In genomic region chr20:44400671-44401051, GRCh38 we compare ENCODE assay signal across 21 cellular contexts. TPM values are rescaled to one million over a fixed set of nuclear protein-coding genes. Genes with fewer than 3 reads are reported as not detected.
"Had no signal": no experiment of that assay in that cellular context is flagged by ENCODE, and none has a peak within 500 bp of the region (broad histone marks: within the 10 kb centered on the region; RNA-seq: fewer than 3 reads in every experiment).

No MANE protein-coding gene starts in this region.

- H3K27ac ChIP-seq: cardiac muscle cell, esophagus muscularis mucosa, left lung, right atrium auricular region, skin epidermis, upper lobe of left lung had no signal

- H3K36me3 ChIP-seq: cardiac muscle cell, esophagus muscularis mucosa, left lung, right atrium auricular region, upper lobe of left lung had no signal

- H3K4me1 ChIP-seq: esophagus muscularis mucosa, left lung, right atrium auricular region, upper lobe of left lung had no signal

- H3K27me3 ChIP-seq: cardiac muscle cell, left lung, right atrium auricular region, upper lobe of left lung had no signal

- H3K4me3 ChIP-seq: cardiac muscle cell, esophagus muscularis mucosa, left lung, right atrium auricular region, skin epidermis, upper lobe of left lung had no signal

- H3K9me3 ChIP-seq: esophagus muscularis mucosa, left lung, right atrium auricular region, upper lobe of left lung had no signal

- ATAC-seq: activated CD8-positive, alpha-beta T cell treated with anti-CD3 and anti-CD28 coated beads for 36 hours; activated naive CD4-positive, alpha-beta T cell treated with anti-CD3 and anti-CD28 coated beads, Interleukin-2, amount 50 U/mL, for 72 hours; activated T-cell treated with anti-CD3 and anti-CD28 coated beads, Interleukin-2, amount 50 U/mL, for 72 hours; left lung; natural killer cell treated with Interleukin-12 subunit alpha and Interleukin-12 subunit beta and Interleukin-15 and Interleukin-18, amount 100 ng/mL, for 72 hours had no signal

- DNase-seq: activated B cell treated with CpG ODN at 0.5 μM for 24 hours; activated CD4-positive, alpha-beta T cell treated with anti-CD3 and anti-CD28 coated beads for 48 hours; activated CD8-positive, alpha-beta memory T cell treated with anti-CD3 and anti-CD28 coated beads, Interleukin-2, amount 50 U/mL, for 4 hours; activated CD8-positive, alpha-beta T cell treated with anti-CD3 and anti-CD28 coated beads for 36 hours; activated gamma-delta T cell; activated T-cell treated with anti-CD3 and anti-CD28 coated beads, Interleukin-2, amount 50 U/mL, for 72 hours; islet precursor cell; left lung; nucleus accumbens; stimulated activated CD4-positive, alpha-beta T cell treated with anti-CD3 and anti-CD28 coated beads, Interleukin-4, amount 100 ng/mL, for 4 hours; stimulated activated CD8-positive, alpha-beta memory T cell treated with anti-CD3 and anti-CD28 coated beads, Interleukin-4, amount 100 ng/mL, for 48 hours; stimulated activated naive CD4-positive, alpha-beta T cell treated with Interleukin-2 at 50 U/mL for 16 hours; upper lobe of left lung had no signal

RNA-seq across cellular contexts. Expression of gene HNF4A, which starts 45.2 kb away (rescaled TPM):
- total RNA-seq: activated B cell treated with CpG ODN at 0.5 μM for 24 hours; activated CD8-positive, alpha-beta T cell treated with anti-CD3 and anti-CD28 coated beads for 36 hours; activated naive CD4-positive, alpha-beta T cell treated with anti-CD3 and anti-CD28 coated beads, Interleukin-2, amount 50 U/mL, for 72 hours; activated T-cell treated with anti-CD3 and anti-CD28 coated beads, Interleukin-2, amount 50 U/mL, for 72 hours; natural killer cell treated with Interleukin-12 subunit alpha and Interleukin-12 subunit beta and Interleukin-15 and Interleukin-18, amount 100 ng/mL, for 72 hours; posterior vena cava; right atrium auricular region; T-helper 1 cell treated with Interleukin-12 subunit alpha and Interleukin-12 subunit beta and Interleukin-4 antibody, amounts not matched to agents 30 ng/mL and 1 ng/mL, for 36 hours had no signal
- polyA plus RNA-seq: cardiac muscle cell had no signal
